8 cellular contexts compared by ENCODE assay signal in the genomic region with DNA sequence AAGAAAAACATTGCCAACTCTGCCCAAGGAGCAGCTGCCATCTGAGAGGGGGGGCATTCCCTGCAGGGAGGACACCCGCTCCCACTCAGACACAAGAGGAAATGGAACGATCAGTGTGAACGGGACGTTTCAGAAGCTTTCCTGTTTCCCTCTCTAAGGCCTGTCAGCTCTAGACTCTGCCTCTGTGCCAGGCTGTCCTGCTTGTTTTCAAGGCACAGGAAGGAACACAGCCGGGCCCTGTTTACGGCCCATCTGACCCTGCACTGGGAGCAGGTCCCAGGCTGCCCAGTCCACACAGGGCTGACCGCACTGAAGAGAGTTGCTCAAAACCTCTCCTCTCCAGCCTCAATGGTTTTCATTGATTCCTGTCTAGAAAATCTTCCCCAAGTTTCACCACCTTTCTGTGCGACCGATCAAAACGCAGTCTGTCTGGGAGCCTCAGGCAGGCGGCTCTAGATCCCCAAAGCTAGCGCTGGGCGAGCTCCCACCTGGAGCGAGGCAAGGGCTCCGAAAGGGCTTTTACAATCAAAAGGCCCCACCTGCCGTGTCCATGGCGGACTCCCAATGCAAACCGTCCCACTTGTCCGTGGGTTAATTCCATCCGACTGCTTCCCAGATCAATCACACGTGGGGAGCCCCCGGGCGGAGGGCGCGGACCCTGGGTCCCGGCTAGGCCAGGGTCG. TPM values are rescaled to one million over a fixed set of nuclear protein-coding genes. Genes with fewer than 3 reads are reported as not detected.
DNase-seq lines count a peak whose midpoint lies in the region; ATAC-seq and TF ChIP-seq lines count a peak whose summit lies in the region.

No MANE protein-coding gene starts in this region.

- peaks cover 0 to 54% of the 10 kb centered on the region in 2 donors for H3K4me1 ChIP-seq in right atrium auricular region
- peaks cover 46% of the 10 kb centered on the region for H3K4me1 ChIP-seq in rectal smooth muscle tissue (ENCODE audit: control insufficient read depth, insufficient read depth, low read length)

- no peak for TF ChIP-seq CTCF in right atrium auricular region (IDR thresholded peaks at IDR 0.05)
- no peak for TF ChIP-seq CTCF in WERI-Rb-1 (IDR thresholded peaks at IDR 0.05; ENCODE audit: low read depth, low read length)

- H3K4me1 Mint-ChIP-seq in activated CD8-positive, alpha-beta memory T cell treated with anti-CD3 and anti-CD28 coated beads, Interleukin-2, amount 10 ng/mL, durations not matched to agents 7 days and 5 days: peaks cover 49% of the 10 kb centered on the region
- H3K4me1 Mint-ChIP-seq in activated naive CD8-positive, alpha-beta T cell (ENCODE audit: low read depth): peaks cover 41% of the 10 kb centered on the region

- H3K9ac ChIP-seq in rectal smooth muscle tissue (ENCODE audit: low read length): peak overlapping the region; percentile 39

- no peak for DNase-seq in activated CD8-positive, alpha-beta memory T cell treated with anti-CD3 and anti-CD28 coated beads, Interleukin-2, amount 10 ng/mL, durations not matched to agents 7 days and 5 days
- DNase-seq in activated CD8-positive, alpha-beta memory T cell treated with anti-CD3 and anti-CD28 coated beads, Interleukin-2, amount 50 U/mL, for 4 hours: no peak
- DNase-seq in right atrium auricular region (ENCODE audit: low spot score) (no peak), WERI-Rb-1 (no peak), NCI-H82 treated with DMSO at 0.1 percent for 48 hours (lab: John Stamatoyannopoulos, UW; ENCODE audit: unreplicated experiment) (no peak)

- no peak for ATAC-seq in activated CD8-positive, alpha-beta memory T cell treated with anti-CD3 and anti-CD28 coated beads, Interleukin-2, amount 10 ng/mL, durations not matched to agents 7 days and 5 days
- no peak for ATAC-seq in GM18520 (IDR thresholded peaks at IDR 0.05; ENCODE audit: unreplicated experiment)

- peak overlapping the region; percentile 62 to 76 for H3K4me3 ChIP-seq in right atrium auricular region
- peak overlapping the region; percentile 73 for H3K4me3 ChIP-seq in rectal smooth muscle tissue (ENCODE audit: low read length)
- no peak overlapping the region for H3K4me3 ChIP-seq in WERI-Rb-1 (ENCODE audit: low read depth, low read length)

- H3K36me3 Mint-ChIP-seq in activated CD8-positive, alpha-beta memory T cell treated with anti-CD3 and anti-CD28 coated beads, Interleukin-2, amount 10 ng/mL, durations not matched to agents 7 days and 5 days: peaks cover 2% of the 10 kb centered on the region
- H3K36me3 Mint-ChIP-seq in activated naive CD8-positive, alpha-beta T cell: no peaks in the 10 kb centered on the region

- H3K4me3 Mint-ChIP-seq in activated CD8-positive, alpha-beta memory T cell treated with anti-CD3 and anti-CD28 coated beads, Interleukin-2, amount 10 ng/mL, durations not matched to agents 7 days and 5 days: peak overlapping the region; percentile 76
- H3K4me3 Mint-ChIP-seq in activated naive CD8-positive, alpha-beta T cell: peak overlapping the region; percentile 79

- no peaks in the 10 kb centered on the region for H3K9me3 Mint-ChIP-seq in activated CD8-positive, alpha-beta memory T cell treated with anti-CD3 and anti-CD28 coated beads, Interleukin-2, amount 10 ng/mL, durations not matched to agents 7 days and 5 days (ENCODE audit: low read depth)
- H3K9me3 Mint-ChIP-seq in activated naive CD8-positive, alpha-beta T cell (ENCODE audit: low read depth): no peaks in the 10 kb centered on the region

- H3K27me3 Mint-ChIP-seq in activated CD8-positive, alpha-beta memory T cell treated with anti-CD3 and anti-CD28 coated beads, Interleukin-2, amount 10 ng/mL, durations not matched to agents 7 days and 5 days: no peaks in the 10 kb centered on the region
- no peaks in the 10 kb centered on the region for H3K27me3 Mint-ChIP-seq in activated naive CD8-positive, alpha-beta T cell

- no peaks in the 10 kb centered on the region for H3K36me3 ChIP-seq in right atrium auricular region
- no peaks in the 10 kb centered on the region for H3K36me3 ChIP-seq in rectal smooth muscle tissue (ENCODE audit: control insufficient read depth, insufficient read depth, low read length)
- H3K36me3 ChIP-seq in WERI-Rb-1: no peaks in the 10 kb centered on the region

- H3K27ac ChIP-seq in right atrium auricular region: peak overlapping the region; percentile 70 to 83
- peak overlapping the region; percentile 95 for H3K27ac ChIP-seq in rectal smooth muscle tissue (ENCODE audit: low read depth, low read length)
- H3K27ac ChIP-seq in WERI-Rb-1: no peak overlapping the region

- H3K27me3 ChIP-seq in right atrium auricular region: no peaks in the 10 kb centered on the region
- H3K27me3 ChIP-seq in rectal smooth muscle tissue (ENCODE audit: control insufficient read depth, insufficient read depth, low read length): no peaks in the 10 kb centered on the region
- H3K27me3 ChIP-seq in WERI-Rb-1 (ENCODE audit: insufficient read depth, low read depth, severe bottlenecking): no peaks in the 10 kb centered on the region

- CTCF ChIA-PET in activated CD8-positive, alpha-beta memory T cell treated with anti-CD3 and anti-CD28 coated beads, Interleukin-2, amount 10 ng/mL, durations not matched to agents 7 days and 5 days (lab: Charles Lee): interaction anchor here (0.5 to 7.7 kb wide), 10 partner anchors 11 to 188 kb away, joined by 3 to 90 read pairs (median 5); a partner anchor contains a TSS

- H3K9me3 ChIP-seq in right atrium auricular region (no peaks in the 10 kb centered on the region), WERI-Rb-1 (ENCODE audit: severe bottlenecking) (no peaks in the 10 kb centered on the region)

- H3K27ac Mint-ChIP-seq in activated CD8-positive, alpha-beta memory T cell treated with anti-CD3 and anti-CD28 coated beads, Interleukin-2, amount 10 ng/mL, durations not matched to agents 7 days and 5 days: peak overlapping the region; percentile 88
- H3K27ac Mint-ChIP-seq in activated naive CD8-positive, alpha-beta T cell: peak overlapping the region; percentile 88

RNA-seq across cellular contexts. Expression of a gene that starts 1.5 kb away (rescaled TPM):
- 100 to 1,000 TPM; 269 to 347 TPM for total RNA-seq in activated CD8-positive, alpha-beta memory T cell treated with anti-CD3 and anti-CD28 coated beads, Interleukin-2, amount 10 ng/mL, durations not matched to agents 7 days and 5 days
- total RNA-seq in right atrium auricular region: 10 to 100 TPM; 37.7 to 73.2 TPM

RNA-seq across cellular contexts. Expression of a gene that starts 20.1 kb away (rescaled TPM):
- total RNA-seq in activated CD8-positive, alpha-beta memory T cell treated with anti-CD3 and anti-CD28 coated beads, Interleukin-2, amount 10 ng/mL, durations not matched to agents 7 days and 5 days: 100 to 1,000 TPM; 124 to 191 TPM
- total RNA-seq in right atrium auricular region: 1 to 10 TPM in 1 of 2 donors, under 1 TPM in 1; 0.39 to 1.3 TPM

RNA-seq across cellular contexts. Expression of a gene that starts 28.2 kb away (rescaled TPM):
- total RNA-seq in activated CD8-positive, alpha-beta memory T cell treated with anti-CD3 and anti-CD28 coated beads, Interleukin-2, amount 10 ng/mL, durations not matched to agents 7 days and 5 days: 100 to 1,000 TPM; 127 to 148 TPM
- total RNA-seq in right atrium auricular region: 10 to 100 TPM; 50.6 to 90.4 TPM

Comparison
In these comparisons a context has a peak if more than half of its experiments do, and no peak if none do; other contexts are left out.
1. RNA of a gene that starts 20.1 kb away (total RNA-seq): 124 to 191 TPM in activated CD8-positive, alpha-beta memory T cell treated with anti-CD3 and anti-CD28 coated beads, Interleukin-2, amount 10 ng/mL, durations not matched to agents 7 days and 5 days; 0.39 to 1.3 TPM in right atrium auricular region; every median in the first group is over 10 times any median in the second.